Comparison of ENCODE assay signal across 31 cellular contexts in genomic region chr9:136248951-136249880, GRCh38. TPM values are rescaled to one million over a fixed set of nuclear protein-coding genes. Genes with fewer than 3 reads are reported as not detected.
"Had no signal": no experiment of that assay in that cellular context is flagged by ENCODE, and none has a peak within 500 bp of the region (broad histone marks: within the 10 kb centered on the region; RNA-seq: fewer than 3 reads in every experiment).

No MANE protein-coding gene starts in this region.

- DNase-seq: activated CD4-positive, alpha-beta T cell treated with anti-CD3 and anti-CD28 coated beads for 4 hours; activated CD4-positive, alpha-beta T cell treated with anti-CD3 and anti-CD28 coated beads, Interleukin-2, amount 50 U/mL, for 48 hours; activated CD8-positive, alpha-beta memory T cell treated with anti-CD3 and anti-CD28 coated beads for 24 hours; activated effector memory CD4-positive, alpha-beta T cell treated with Interleukin-2 at 50 U/mL for 16 hours; activated naive CD4-positive, alpha-beta T cell treated with Interleukin-2 at 50 U/mL for 16 hours; activated naive CD8-positive, alpha-beta T cell treated with anti-CD3 and anti-CD28 coated beads, Interleukin-2, amount 10 ng/mL, durations not matched to agents 7 days and 5 days; cortex of kidney; effector memory CD8-positive, alpha-beta T cell; erythroblast; gastrocnemius medialis; glutamatergic neuron; hypothalamus; kidney glomerular epithelial cell; naive B cell; nephron progenitor cell; nucleus accumbens; posterior cingulate gyrus; sigmoid colon; small intestine; stimulated activated CD4-positive, alpha-beta T cell treated with anti-CD3 and anti-CD28 coated beads, Interleukin-1b, Interleukin-23, amount 100 ng/mL, for 48 hours; stimulated activated naive B cell treated with anti-CD40 and anti-IgM and Interleukin-4, amounts not matched to agents 10 μg/mL and 1 μg/mL and 100 μg/mL, for 72 hours; stomach; thyroid gland had no signal

- FAIRE-seq: small intestine had no signal

- H3K9me3 ChIP-seq: ascending aorta, gastrocnemius medialis, left lung, sigmoid colon, stomach, thyroid gland, upper lobe of left lung, vagina had no signal

- H3K4me3 ChIP-seq: ascending aorta, gastrocnemius medialis, left lung, sigmoid colon, stomach, thyroid gland, upper lobe of left lung, vagina had no signal

- H3K27me3 ChIP-seq: ascending aorta, thyroid gland, upper lobe of left lung, vagina had no signal

- H3K36me3 ChIP-seq: ascending aorta, gastrocnemius medialis, left lung, sigmoid colon, stomach, thyroid gland, upper lobe of left lung, vagina had no signal

- H3K27ac ChIP-seq: ascending aorta, gastrocnemius medialis, left lung, sigmoid colon, stomach, thyroid gland, upper lobe of left lung, vagina had no signal

- ATAC-seq: effector memory CD8-positive, alpha-beta T cell; gastrocnemius medialis; left lung; stimulated activated naive B cell treated with anti-CD40 and anti-IgM and Interleukin-4, amounts not matched to agents 10 μg/mL and 1 μg/mL and 100 μg/mL, for 72 hours had no signal

RNA-seq across cellular contexts. Expression of gene LHX3, which starts 44.3 kb away (rescaled TPM):
- total RNA-seq: activated naive CD8-positive, alpha-beta T cell treated with anti-CD3 and anti-CD28 coated beads, Interleukin-2, amount 10 ng/mL, durations not matched to agents 7 days and 5 days; ascending aorta; chondrocyte; gastrocnemius medialis; left lung; lung microvascular endothelial cell; mesothelial cell of epicardium; sigmoid colon; stomach; T-helper 1 cell treated with Interleukin-12 subunit alpha and Interleukin-12 subunit beta and Interleukin-4 antibody, amounts not matched to agents 30 ng/mL and 1 ng/mL, for 36 hours; thyroid gland; vagina had no signal
- polyA plus RNA-seq: sigmoid colon, small intestine, stomach had no signal

RNA-seq across cellular contexts. Expression of gene CCDC187, which starts 54.7 kb away (rescaled TPM):
- total RNA-seq: activated naive CD8-positive, alpha-beta T cell treated with anti-CD3 and anti-CD28 coated beads, Interleukin-2, amount 10 ng/mL, durations not matched to agents 7 days and 5 days; chondrocyte; gastrocnemius medialis; lung microvascular endothelial cell; sigmoid colon; T-helper 1 cell treated with Interleukin-12 subunit alpha and Interleukin-12 subunit beta and Interleukin-4 antibody, amounts not matched to agents 30 ng/mL and 1 ng/mL, for 36 hours; vagina had no signal
